In genomic region chr1:56188855-56189254, GRCh38 we compare ENCODE assay signal across 20 cellular contexts.
"Had no signal": no experiment of that assay in that cellular context is flagged by ENCODE, and none has a peak within 500 bp of the region (broad histone marks: within the 10 kb centered on the region; RNA-seq: fewer than 3 reads in every experiment).

No MANE protein-coding gene starts in this region.

- ATAC-seq: activated T-cell treated with anti-CD3 and anti-CD28 coated beads, Interleukin-2, amount 50 U/mL, for 72 hours; esophagus mucosa; left colon; lower lobe of right lung; pancreas; stimulated activated naive CD8-positive, alpha-beta T cell treated with anti-CD3 and anti-CD28 coated beads, Interleukin-15, Interleukin-2, amounts not matched to agents 100 U/mL and 50 U/mL, for 24 hours; T-helper 17 cell had no signal

- H3K9me3 ChIP-seq: gastroesophageal sphincter, lower lobe of right lung, pancreas, tibial nerve had no signal

- H3K27me3 Mint-ChIP-seq: central memory CD8-positive, alpha-beta T cell had no signal

- H3K27me3 ChIP-seq: brain microvascular endothelial cell, gastroesophageal sphincter, pancreas, tibial nerve had no signal

- H3K4me1 ChIP-seq: pancreas had no signal

- H3K9me3 Mint-ChIP-seq: activated T-cell treated with anti-CD3 and anti-CD28 coated beads, Interleukin-2, amount 50 U/mL, for 72 hours; central memory CD8-positive, alpha-beta T cell had no signal

- H3K36me3 ChIP-seq: brain microvascular endothelial cell, gastroesophageal sphincter, lower lobe of right lung, pancreas, tibial nerve had no signal

- H3K27ac Mint-ChIP-seq: activated T-cell treated with anti-CD3 and anti-CD28 coated beads, Interleukin-2, amount 50 U/mL, for 72 hours; T-helper 17 cell had no signal

- H3K4me3 ChIP-seq: coronary artery, gastroesophageal sphincter, lower lobe of right lung, pancreas, tibial nerve had no signal

- FAIRE-seq: pancreas, urothelium cell line had no signal

- H3K4me1 Mint-ChIP-seq: central memory CD8-positive, alpha-beta T cell; T-helper 17 cell had no signal

- H3K27ac ChIP-seq: brain microvascular endothelial cell, coronary artery, lower lobe of right lung, pancreas, tibial nerve, VCaP had no signal

- H3K4me3 Mint-ChIP-seq: activated T-cell treated with anti-CD3 and anti-CD28 coated beads, Interleukin-2, amount 50 U/mL, for 72 hours; central memory CD8-positive, alpha-beta T cell; T-helper 17 cell had no signal

- DNase-seq: activated CD4-positive, alpha-beta T cell treated with anti-CD3 and anti-CD28 coated beads for 1 hour; activated effector memory CD4-positive, alpha-beta T cell treated with anti-CD3 and anti-CD28 coated beads, Interleukin-2, amount 50 U/mL, for 16 hours; activated naive CD4-positive, alpha-beta T cell treated with anti-CD3 and anti-CD28 coated beads, Interleukin-2, amount 50 U/mL, for 16 hours; activated T-cell treated with anti-CD3 and anti-CD28 coated beads, Interleukin-2, amount 50 U/mL, for 72 hours; aorta; brain microvascular endothelial cell; effector CD4-positive, alpha-beta T cell; left colon; lower lobe of right lung; pancreas; stimulated activated CD4-positive, alpha-beta T cell treated with anti-CD3 and anti-CD28 coated beads, Interleukin-2, amount 100 ng/mL, for 24 hours; stimulated activated naive CD8-positive, alpha-beta T cell treated with anti-CD3 and anti-CD28 coated beads, Interleukin-15, Interleukin-2, amounts not matched to agents 100 U/mL and 50 U/mL, for 24 hours; T-helper 17 cell had no signal
